Comparison of ENCODE assay signal across 29 cellular contexts in the genomic region with DNA sequence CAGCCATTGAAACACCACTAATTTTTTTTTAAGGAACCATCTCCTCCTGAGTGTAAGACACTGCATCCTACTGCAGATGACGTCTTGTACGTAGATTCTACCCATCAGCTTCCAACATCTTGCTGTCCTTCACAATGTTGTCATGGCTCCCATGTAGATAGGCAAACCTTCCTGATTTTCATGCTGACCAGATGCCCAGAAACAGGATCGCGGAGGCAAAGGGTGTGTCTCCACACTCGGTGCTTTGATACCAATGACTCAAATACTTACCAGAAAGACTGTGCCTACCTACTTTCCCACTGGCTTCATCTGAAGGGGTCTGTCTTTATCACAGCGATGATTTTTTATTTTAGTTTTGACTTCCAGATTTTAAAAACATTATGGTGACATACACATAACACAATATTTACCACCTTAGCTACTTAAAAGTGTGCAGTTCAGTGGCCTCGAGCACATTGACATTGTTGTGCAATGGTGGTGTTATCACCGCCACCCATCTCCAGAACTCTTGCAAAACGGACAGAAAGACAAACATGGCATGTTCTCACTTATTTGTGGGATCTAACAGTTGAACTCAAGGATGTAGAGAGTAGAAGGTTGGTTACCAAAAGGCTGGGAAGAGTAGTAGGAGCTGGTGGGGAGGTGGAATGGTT.
"Had no signal": no experiment of that assay in that cellular context is flagged by ENCODE, and none has a peak within 500 bp of the region (broad histone marks: within the 10 kb centered on the region; RNA-seq: fewer than 3 reads in every experiment).

No MANE protein-coding gene starts in this region.

- ATAC-seq: left ventricle myocardium superior; lower lobe of right lung; naive thymus-derived CD8-positive, alpha-beta T cell; pancreas; right cardiac atrium; sciatic nerve; stimulated activated naive B cell treated with anti-CD40 and anti-IgM and Interleukin-4, amounts not matched to agents 10 μg/mL and 1 μg/mL and 100 μg/mL, for 72 hours; stimulated activated naive CD8-positive, alpha-beta T cell treated with anti-CD3 and anti-CD28 coated beads, Interleukin-15, Interleukin-2, amounts not matched to agents 100 U/mL and 50 U/mL, for 24 hours; upper lobe of right lung had no signal

- H3K4me2 ChIP-seq: hepatocyte had no signal

- H3K4me3 ChIP-seq: hepatocyte, lower lobe of right lung, pancreas, prostate gland, skin epidermis, stomach, testis, thyroid gland, transverse colon, upper lobe of right lung had no signal

- H3K79me2 ChIP-seq: hepatocyte had no signal

- H3K27ac ChIP-seq: hepatocyte, lower lobe of right lung, pancreas, prostate gland, skin epidermis, stomach, testis, thyroid gland, transverse colon, upper lobe of right lung had no signal

- FAIRE-seq: pancreas, urothelium cell line had no signal

- H2AFZ ChIP-seq: hepatocyte had no signal

- H3K27me3 ChIP-seq: hepatocyte, pancreas, stomach, testis, thyroid gland, transverse colon, upper lobe of right lung had no signal

- DNase-seq: islet precursor cell; left ventricle myocardium superior; lower lobe of right lung; mammary epithelial cell; mesenchymal stem cell; naive thymus-derived CD8-positive, alpha-beta T cell; nucleus accumbens; pancreas; posterior cingulate gyrus; retina; right cardiac atrium; stimulated activated CD4-positive, alpha-beta T cell treated with anti-CD3 and anti-CD28 coated beads, Interleukin-12 subunit alpha, Interleukin-12 subunit beta, amount 100 ng/mL, for 4 hours; stimulated activated CD4-positive, alpha-beta T cell treated with anti-CD3 and anti-CD28 coated beads, Interleukin-15, amount 100 ng/mL, for 24 hours; stimulated activated CD4-positive, alpha-beta T cell treated with anti-CD3 and anti-CD28 coated beads, Interleukin-2, amount 100 ng/mL, for 24 hours; stimulated activated CD4-positive, alpha-beta T cell treated with anti-CD3 and anti-CD28 coated beads, Interleukin-4, amount 100 ng/mL, for 1 hour; stimulated activated naive B cell treated with anti-CD40 and anti-IgM and Interleukin-4, amounts not matched to agents 10 μg/mL and 1 μg/mL and 100 μg/mL, for 72 hours; stimulated activated naive CD8-positive, alpha-beta T cell treated with anti-CD3 and anti-CD28 coated beads, Interleukin-15, Interleukin-2, amounts not matched to agents 100 U/mL and 50 U/mL, for 24 hours; stomach; testis; thyroid gland; transverse colon; upper lobe of right lung had no signal

- H3K27ac Mint-ChIP-seq: naive thymus-derived CD8-positive, alpha-beta T cell; nephron; stimulated activated naive B cell treated with anti-CD40 and anti-IgM and Interleukin-4, amounts not matched to agents 10 μg/mL and 1 μg/mL and 100 μg/mL, for 72 hours had no signal

- H3K27me3 Mint-ChIP-seq: stimulated activated naive B cell treated with anti-CD40 and anti-IgM and Interleukin-4, amounts not matched to agents 10 μg/mL and 1 μg/mL and 100 μg/mL, for 72 hours had no signal

- H3K36me3 Mint-ChIP-seq: stimulated activated naive B cell treated with anti-CD40 and anti-IgM and Interleukin-4, amounts not matched to agents 10 μg/mL and 1 μg/mL and 100 μg/mL, for 72 hours had no signal

- H3K9me3 ChIP-seq: pancreas, prostate gland, testis, thyroid gland had no signal

- H3K36me3 ChIP-seq: lower lobe of right lung, pancreas, prostate gland, stomach, thyroid gland, transverse colon, upper lobe of right lung had no signal

- H3K4me3 Mint-ChIP-seq: naive thymus-derived CD8-positive, alpha-beta T cell; nephron; neural crest cell; stimulated activated naive B cell treated with anti-CD40 and anti-IgM and Interleukin-4, amounts not matched to agents 10 μg/mL and 1 μg/mL and 100 μg/mL, for 72 hours had no signal

- H3K4me1 Mint-ChIP-seq: naive thymus-derived CD8-positive, alpha-beta T cell; nephron; neural crest cell; stimulated activated naive B cell treated with anti-CD40 and anti-IgM and Interleukin-4, amounts not matched to agents 10 μg/mL and 1 μg/mL and 100 μg/mL, for 72 hours had no signal

- H3K4me1 ChIP-seq: lower lobe of right lung, pancreas, prostate gland, stomach, testis, thyroid gland, transverse colon, upper lobe of right lung had no signal
